Comparison of ENCODE assay signal across 1 cellular context in the genomic region with DNA sequence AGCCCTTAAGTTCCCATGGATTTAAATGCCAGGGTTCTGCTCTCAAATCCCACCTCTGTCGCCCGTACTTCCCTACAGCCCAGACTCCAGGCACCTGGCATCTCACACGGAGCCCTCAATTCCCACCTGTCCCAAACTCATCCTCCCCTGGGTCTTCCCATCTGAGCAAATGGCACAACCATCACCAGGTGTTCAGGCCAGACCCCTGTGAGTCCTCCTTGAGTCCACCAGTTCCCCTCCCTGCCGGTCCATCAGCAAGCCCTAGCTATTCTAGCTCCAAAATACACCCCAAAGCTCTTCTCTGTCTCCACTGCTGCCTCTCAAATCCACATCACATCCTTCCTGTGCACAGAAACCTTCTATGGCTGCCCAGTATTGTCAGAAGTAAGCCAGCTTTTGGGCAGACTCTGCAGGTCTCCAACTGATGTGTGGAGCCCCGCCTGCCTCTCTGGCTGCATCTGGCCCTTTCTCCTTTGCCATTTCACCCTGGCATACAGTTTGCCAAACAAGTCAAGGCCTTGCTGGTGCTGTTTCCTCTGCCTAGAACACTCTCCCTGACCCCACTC.
TF ChIP-seq lines count a peak whose summit lies in the region.

No MANE protein-coding gene starts in this region.

TF ChIP-seq in HepG2, 621 proteins besides CTCF, POLR2A, EP300 and RAD21 (continued from another document):
- TF ChIP-seq, protein P1, sequence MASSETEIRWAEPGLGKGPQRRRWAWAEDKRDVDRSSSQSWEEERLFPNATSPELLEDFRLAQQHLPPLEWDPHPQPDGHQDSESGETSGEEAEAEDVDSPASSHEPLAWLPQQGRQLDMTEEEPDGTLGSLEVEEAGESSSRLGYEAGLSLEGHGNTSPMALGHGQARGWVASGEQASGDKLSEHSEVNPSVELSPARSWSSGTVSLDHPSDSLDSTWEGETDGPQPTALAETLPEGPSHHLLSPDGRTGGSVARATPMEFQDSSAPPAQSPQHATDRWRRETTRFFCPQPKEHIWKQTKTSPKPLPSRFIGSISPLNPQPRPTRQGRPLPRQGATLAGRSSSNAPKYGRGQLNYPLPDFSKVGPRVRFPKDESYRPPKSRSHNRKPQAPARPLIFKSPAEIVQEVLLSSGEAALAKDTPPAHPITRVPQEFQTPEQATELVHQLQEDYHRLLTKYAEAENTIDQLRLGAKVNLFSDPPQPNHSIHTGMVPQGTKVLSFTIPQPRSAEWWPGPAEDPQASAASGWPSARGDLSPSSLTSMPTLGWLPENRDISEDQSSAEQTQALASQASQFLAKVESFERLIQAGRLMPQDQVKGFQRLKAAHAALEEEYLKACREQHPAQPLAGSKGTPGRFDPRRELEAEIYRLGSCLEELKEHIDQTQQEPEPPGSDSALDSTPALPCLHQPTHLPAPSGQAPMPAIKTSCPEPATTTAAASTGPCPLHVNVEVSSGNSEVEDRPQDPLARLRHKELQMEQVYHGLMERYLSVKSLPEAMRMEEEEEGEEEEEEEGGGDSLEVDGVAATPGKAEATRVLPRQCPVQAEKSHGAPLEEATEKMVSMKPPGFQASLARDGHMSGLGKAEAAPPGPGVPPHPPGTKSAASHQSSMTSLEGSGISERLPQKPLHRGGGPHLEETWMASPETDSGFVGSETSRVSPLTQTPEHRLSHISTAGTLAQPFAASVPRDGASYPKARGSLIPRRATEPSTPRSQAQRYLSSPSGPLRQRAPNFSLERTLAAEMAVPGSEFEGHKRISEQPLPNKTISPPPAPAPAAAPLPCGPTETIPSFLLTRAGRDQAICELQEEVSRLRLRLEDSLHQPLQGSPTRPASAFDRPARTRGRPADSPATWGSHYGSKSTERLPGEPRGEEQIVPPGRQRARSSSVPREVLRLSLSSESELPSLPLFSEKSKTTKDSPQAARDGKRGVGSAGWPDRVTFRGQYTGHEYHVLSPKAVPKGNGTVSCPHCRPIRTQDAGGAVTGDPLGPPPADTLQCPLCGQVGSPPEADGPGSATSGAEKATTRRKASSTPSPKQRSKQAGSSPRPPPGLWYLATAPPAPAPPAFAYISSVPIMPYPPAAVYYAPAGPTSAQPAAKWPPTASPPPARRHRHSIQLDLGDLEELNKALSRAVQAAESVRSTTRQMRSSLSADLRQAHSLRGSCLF (CRISPR knock-in tag; IDR thresholded peaks at IDR 0.05; ENCODE audit: borderline replicate concordance) = no peak
- TF ChIP-seq, protein P2, sequence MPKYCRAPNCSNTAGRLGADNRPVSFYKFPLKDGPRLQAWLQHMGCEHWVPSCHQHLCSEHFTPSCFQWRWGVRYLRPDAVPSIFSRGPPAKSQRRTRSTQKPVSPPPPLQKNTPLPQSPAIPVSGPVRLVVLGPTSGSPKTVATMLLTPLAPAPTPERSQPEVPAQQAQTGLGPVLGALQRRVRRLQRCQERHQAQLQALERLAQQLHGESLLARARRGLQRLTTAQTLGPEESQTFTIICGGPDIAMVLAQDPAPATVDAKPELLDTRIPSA (CRISPR knock-in tag; IDR thresholded peaks at IDR 0.05; ENCODE audit: borderline replicate concordance) = no peak
- TF ChIP-seq, protein P3, sequence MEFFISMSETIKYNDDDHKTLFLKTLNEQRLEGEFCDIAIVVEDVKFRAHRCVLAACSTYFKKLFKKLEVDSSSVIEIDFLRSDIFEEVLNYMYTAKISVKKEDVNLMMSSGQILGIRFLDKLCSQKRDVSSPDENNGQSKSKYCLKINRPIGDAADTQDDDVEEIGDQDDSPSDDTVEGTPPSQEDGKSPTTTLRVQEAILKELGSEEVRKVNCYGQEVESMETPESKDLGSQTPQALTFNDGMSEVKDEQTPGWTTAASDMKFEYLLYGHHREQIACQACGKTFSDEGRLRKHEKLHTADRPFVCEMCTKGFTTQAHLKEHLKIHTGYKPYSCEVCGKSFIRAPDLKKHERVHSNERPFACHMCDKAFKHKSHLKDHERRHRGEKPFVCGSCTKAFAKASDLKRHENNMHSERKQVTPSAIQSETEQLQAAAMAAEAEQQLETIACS (CRISPR knock-in tag; IDR thresholded peaks at IDR 0.05) = no peak
- no peak for TF ChIP-seq ZNF546 (CRISPR knock-in tag; conservative IDR thresholded peaks at IDR 0.05)
- no peak for TF ChIP-seq ZNF558 (CRISPR knock-in tag; IDR thresholded peaks at IDR 0.05; ENCODE audit: borderline replicate concordance)
- TF ChIP-seq, protein P4, sequence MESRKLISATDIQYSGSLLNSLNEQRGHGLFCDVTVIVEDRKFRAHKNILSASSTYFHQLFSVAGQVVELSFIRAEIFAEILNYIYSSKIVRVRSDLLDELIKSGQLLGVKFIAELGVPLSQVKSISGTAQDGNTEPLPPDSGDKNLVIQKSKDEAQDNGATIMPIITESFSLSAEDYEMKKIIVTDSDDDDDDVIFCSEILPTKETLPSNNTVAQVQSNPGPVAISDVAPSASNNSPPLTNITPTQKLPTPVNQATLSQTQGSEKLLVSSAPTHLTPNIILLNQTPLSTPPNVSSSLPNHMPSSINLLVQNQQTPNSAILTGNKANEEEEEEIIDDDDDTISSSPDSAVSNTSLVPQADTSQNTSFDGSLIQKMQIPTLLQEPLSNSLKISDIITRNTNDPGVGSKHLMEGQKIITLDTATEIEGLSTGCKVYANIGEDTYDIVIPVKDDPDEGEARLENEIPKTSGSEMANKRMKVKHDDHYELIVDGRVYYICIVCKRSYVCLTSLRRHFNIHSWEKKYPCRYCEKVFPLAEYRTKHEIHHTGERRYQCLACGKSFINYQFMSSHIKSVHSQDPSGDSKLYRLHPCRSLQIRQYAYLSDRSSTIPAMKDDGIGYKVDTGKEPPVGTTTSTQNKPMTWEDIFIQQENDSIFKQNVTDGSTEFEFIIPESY (CRISPR knock-in tag; IDR thresholded peaks at IDR 0.05) = no peak
- TF ChIP-seq HNRNPUL1 (IDR thresholded peaks at IDR 0.05; ENCODE audit: low read depth, low read length) = no peak
- TF ChIP-seq, protein P5, sequence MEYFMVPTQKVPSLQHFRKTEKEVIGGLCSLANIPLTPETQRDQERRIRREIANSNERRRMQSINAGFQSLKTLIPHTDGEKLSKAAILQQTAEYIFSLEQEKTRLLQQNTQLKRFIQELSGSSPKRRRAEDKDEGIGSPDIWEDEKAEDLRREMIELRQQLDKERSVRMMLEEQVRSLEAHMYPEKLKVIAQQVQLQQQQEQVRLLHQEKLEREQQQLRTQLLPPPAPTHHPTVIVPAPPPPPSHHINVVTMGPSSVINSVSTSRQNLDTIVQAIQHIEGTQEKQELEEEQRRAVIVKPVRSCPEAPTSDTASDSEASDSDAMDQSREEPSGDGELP (IDR thresholded peaks at IDR 0.05; ENCODE audit: borderline replicate concordance, low read depth) = no peak
- no peak for TF ChIP-seq THYN1 (CRISPR knock-in tag; IDR thresholded peaks at IDR 0.05; ENCODE audit: borderline replicate concordance, low read depth)
- TF ChIP-seq ZFP36L1 (CRISPR knock-in tag; IDR thresholded peaks at IDR 0.05) = no peak
- no peak for TF ChIP-seq CCDC6 (CRISPR knock-in tag; IDR thresholded peaks at IDR 0.05)
- no peak for TF ChIP-seq JUNB (CRISPR knock-in tag; IDR thresholded peaks at IDR 0.05; ENCODE audit: borderline replicate concordance)
- TF ChIP-seq BRCA1 (CRISPR knock-in tag; IDR thresholded peaks at IDR 0.05) = no peak
- TF ChIP-seq MYC (CRISPR knock-in tag; IDR thresholded peaks at IDR 0.05; ENCODE audit: borderline replicate concordance) = no peak
- TF ChIP-seq TCF7 (IDR thresholded peaks at IDR 0.05; ENCODE audit: low read depth) = no peak
- no peak for TF ChIP-seq DPF2 (CRISPR knock-in tag; IDR thresholded peaks at IDR 0.05; ENCODE audit: borderline replicate concordance, low read depth)
- no peak for TF ChIP-seq KAT7 (CRISPR knock-in tag; IDR thresholded peaks at IDR 0.05; ENCODE audit: borderline replicate concordance)
